In the genomic region with DNA sequence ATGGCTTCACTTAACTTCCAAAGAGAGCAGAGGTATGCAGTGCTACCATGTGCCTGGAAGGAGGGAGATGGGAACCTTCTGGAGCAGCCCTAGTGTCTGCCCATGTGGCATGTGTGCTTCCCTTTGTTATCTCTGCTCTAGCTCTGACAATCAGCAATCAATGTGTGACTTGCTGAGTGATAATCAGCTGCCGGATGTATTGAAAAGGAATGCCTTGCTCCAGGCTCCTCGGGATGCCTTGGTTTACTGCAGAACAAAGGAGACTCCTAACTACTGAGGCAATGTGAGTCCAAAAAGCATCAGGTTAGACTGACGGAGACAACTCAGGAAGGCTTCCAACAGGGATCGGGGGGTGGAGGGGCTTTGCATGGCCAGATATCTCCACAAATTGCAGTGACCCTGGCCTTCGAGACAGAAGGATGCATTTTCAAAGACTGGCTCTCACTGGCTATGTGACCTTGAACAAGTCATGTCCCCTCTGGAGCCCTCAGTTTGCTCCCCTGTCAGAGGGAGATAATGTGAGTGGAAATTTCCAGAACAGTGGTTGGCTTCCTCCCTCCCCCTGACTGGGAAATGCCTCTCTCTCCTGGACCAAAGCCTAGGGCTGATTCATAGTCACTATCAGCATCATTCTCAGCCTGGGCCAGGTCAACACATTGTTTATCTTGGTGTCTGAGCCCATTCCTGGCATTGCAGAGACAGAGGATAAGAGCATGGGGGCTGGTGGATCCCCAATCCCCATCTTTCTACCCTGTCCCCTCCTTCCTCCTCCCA, we compare ENCODE assay signal across 10 cellular contexts. TPM values are rescaled to one million over a fixed set of nuclear protein-coding genes. Genes with fewer than 3 reads are reported as not detected.
DNase-seq lines count a peak whose midpoint lies in the region; ATAC-seq and TF ChIP-seq lines count a peak whose summit lies in the region.
"Had no signal": no experiment of that assay in that cellular context is flagged by ENCODE, and none has a peak within 500 bp of the region (broad histone marks: within the 10 kb centered on the region; RNA-seq: fewer than 3 reads in every experiment).

No MANE protein-coding gene starts in this region.

- no peaks in the 10 kb centered on the region for H3K27me3 ChIP-seq in left lung

- no peaks in the 10 kb centered on the region for H3K36me3 ChIP-seq in left lung
- H3K36me3 ChIP-seq: WERI-Rb-1 had no signal

- H3K4me3 ChIP-seq in coronary artery (peak overlapping the region; percentile 32), left lung (no peak overlapping the region)

- ATAC-seq in left lung = peak; percentile 84

- intact Hi-C loops in left lung (cut with DNase I) = no loop called here

- TF ChIP-seq CTCF in coronary artery (IDR thresholded peaks at IDR 0.05) (no peak), left lung (IDR thresholded peaks at IDR 0.05) (no peak)

- H3K9me3 ChIP-seq in left lung = no peaks in the 10 kb centered on the region

- H3K27ac ChIP-seq in coronary artery (peak overlapping the region; percentile 63 to 83), left lung (no peak overlapping the region)
- H3K27ac ChIP-seq: WERI-Rb-1 had no signal

- H3K4me1 ChIP-seq in left lung = peaks cover 3% of the 10 kb centered on the region in 2 donors

- peak; percentile 55 for DNase-seq in HS-5 (ENCODE audit: low read depth)
- DNase-seq in coronary artery (ENCODE audit: low spot score) = peak; percentile 86
- peak in 1 of 2 donors; percentile 44 for DNase-seq in left lung
- peak; percentile 67 for DNase-seq in superior temporal gyrus (ENCODE audit: extremely low spot score)
- DNase-seq in HuH-7.5 (ENCODE audit: low spot score) = no peak
- DNase-seq in 8988T = no peak
- no peak for DNase-seq in NCI-H2081 treated with DMSO at 0.1 percent for 48 hours (lab: John Stamatoyannopoulos, UW)
- no peak for DNase-seq in NCI-H345 (lab: John Stamatoyannopoulos, UW)
- DNase-seq: GDM1, WERI-Rb-1 had no signal

RNA-seq across cellular contexts. Expression of gene CORO2B, which starts 35.8 kb away (rescaled TPM):
- total RNA-seq in left lung = 1 to 10 TPM; 3.0 to 3.5 TPM

Comparison
In these comparisons a context has a peak if more than half of its experiments do, and no peak if none do; other contexts are left out.
1. DNase-seq: peak in HS-5 (single experiment), coronary artery (single experiment) and superior temporal gyrus (single experiment); none in HuH-7.5 (single experiment), 8988T (single experiment), NCI-H2081 treated with DMSO at 0.1 percent for 48 hours (single experiment) and NCI-H345 (single experiment).
2. H3K27ac ChIP-seq: peak in coronary artery (2 of 2); none in left lung (0 of 2).